16 cellular contexts compared by ENCODE assay signal in the genomic region with DNA sequence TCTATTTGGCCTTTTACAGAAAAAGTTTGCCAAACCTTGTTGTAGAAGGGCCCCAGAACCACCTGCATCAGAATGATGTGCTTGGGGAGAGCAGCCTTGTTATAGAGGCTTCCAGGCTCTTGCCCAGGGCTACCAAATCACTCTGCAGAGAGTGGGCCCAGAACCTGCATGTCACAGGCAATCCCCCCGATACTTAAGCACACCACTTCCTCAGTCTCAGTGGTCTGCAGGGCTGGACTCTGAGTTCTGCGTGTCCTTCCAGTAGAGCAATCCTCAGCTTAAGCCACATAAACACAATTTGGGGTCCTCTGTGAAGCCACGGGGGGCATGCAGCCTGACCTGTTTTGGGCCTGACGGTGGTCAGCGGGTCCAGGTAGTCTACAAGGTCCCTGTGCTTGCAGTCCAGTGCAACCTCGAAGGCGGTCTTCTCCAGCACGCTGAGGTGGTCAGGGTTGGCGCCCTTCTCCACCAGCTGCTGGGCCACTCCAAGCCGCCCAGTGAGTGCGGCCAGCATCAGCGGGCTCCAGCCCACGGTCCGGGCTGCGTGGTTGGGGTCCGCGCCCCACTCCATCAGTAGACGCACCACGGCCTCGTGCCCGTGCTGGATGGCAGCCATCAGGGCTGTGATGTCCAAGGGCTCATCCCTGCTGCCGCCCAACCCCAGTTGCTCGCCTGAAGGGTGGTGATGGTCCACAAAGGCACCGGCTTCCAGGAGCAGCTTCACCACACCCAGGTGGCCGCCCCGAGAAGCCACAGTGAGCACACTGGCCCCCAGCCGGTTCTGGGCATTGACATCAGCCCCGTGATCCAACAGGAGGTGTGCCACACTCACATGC. TPM values are rescaled to one million over a fixed set of nuclear protein-coding genes. Genes with fewer than 3 reads are reported as not detected.
A peak's percentile ranks its signal among the peaks of the same experiment; 100 is the strongest.
DNase-seq lines count a peak whose midpoint lies in the region; ATAC-seq, FAIRE-seq and TF ChIP-seq lines count a peak whose summit lies in the region.
"Had no signal": no experiment of that assay in that cellular context is flagged by ENCODE, and none has a peak within 500 bp of the region (broad histone marks: within the 10 kb centered on the region; RNA-seq: fewer than 3 reads in every experiment).

No MANE protein-coding gene starts in this region.

- peak overlapping the region; percentile 3 for H2AK5ac ChIP-seq in neuronal stem cell (ENCODE audit: low read depth, low read length)

- FAIRE-seq in K562 (lab: Jason Lieb, UNC) (no peak), urothelium cell line (lab: Jason Lieb, UNC) (peak; percentile 23)
- FAIRE-seq: GM18507 had no signal

- CTCF ChIA-PET in K562 (lab: Yijun Ruan, JAX; ENCODE audit: low intra/inter-chr PET ratio): no interaction called here

- peak overlapping the region; percentile 50 for H3K18ac ChIP-seq in neuronal stem cell (ENCODE audit: low read length)

- peak; percentile 80 for TF ChIP-seq POLR2A in K562 (conservative IDR thresholded peaks at IDR 0.05)

- no peak overlapping the region for H3K4ac ChIP-seq in neuronal stem cell (ENCODE audit: low read length)

- no TSS peak for BruUV-seq in K562 (replicated peaks; lab: Mats Ljungman, UMichigan)

- peaks cover 83% of the 10 kb centered on the region for H3K36me3 ChIP-seq in K562 (ENCODE audit: control insufficient read depth, insufficient read depth, low read length)
- H3K36me3 ChIP-seq in neuronal stem cell (replicated peaks in 1 of 2; ENCODE audit: control insufficient read depth in 2 of 2, insufficient read depth in 2 of 2, low read length in 2 of 2): peaks cover 15 to 43% of the 10 kb centered on the region in 2 donors

- intact Hi-C loops in K562 (cut with micrococcal nuclease): loop anchor here (2.0 kb wide), 1 partner anchor 209 kb away; no protein-coding TSS in a partner anchor

- no peak for ATAC-seq in K562
- no peak for ATAC-seq in HG03108 (IDR thresholded peaks at IDR 0.05; ENCODE audit: unreplicated experiment)
- ATAC-seq in HG03565 (IDR thresholded peaks at IDR 0.05; ENCODE audit: unreplicated experiment): no peak

- no peak overlapping the region for H2BK12ac ChIP-seq in neuronal stem cell (ENCODE audit: low read length)

- no peak overlapping the region for H3K27ac ChIP-seq in K562 (ENCODE audit: extremely low read depth, low read depth, low read length)
- H3K27ac ChIP-seq in neuronal stem cell (replicated peaks; ENCODE audit: low read length): no peak overlapping the region
- H3K27ac ChIP-seq: BLaER1 had no signal

- POLR2A ChIA-PET in K562 (lab: Yijun Ruan, JAX): interaction anchor here (0.8 kb wide), 1 partner anchor 19 kb away, joined by 4 read pairs; no protein-coding TSS in a partner anchor

- H4K91ac ChIP-seq in neuronal stem cell (ENCODE audit: low read depth, low read length, poor library complexity): no peak overlapping the region

- peaks cover 17% of the 10 kb centered on the region for H3K9me1 ChIP-seq in K562 (ENCODE audit: control insufficient read depth, insufficient read depth, low read length)

- no peak overlapping the region for H3K14ac ChIP-seq in neuronal stem cell (ENCODE audit: low read length)

- H2AFZ ChIP-seq in K562 (ENCODE audit: low read depth, low read length): no peak overlapping the region
- H2AFZ ChIP-seq in neuronal stem cell (ENCODE audit: low read length): no peak overlapping the region
- H2AFZ ChIP-seq: GM23248 had no signal

- 97% methylated on average over 23 of the region's 28 CpGs for WGBS in K562 (ENCODE audit: insufficient coverage, low coverage, missing lambda C conversion rate)
- no CpG with 5 or more reads among the region's 28 CpGs for WGBS in neuronal stem cell (ENCODE audit: extremely low coverage in 2 of 2, insufficient read length in 2 of 2, insufficient replicate concordance in 1 of 2), 2 donors

- H2BK15ac ChIP-seq in neuronal stem cell (ENCODE audit: low read length): peak overlapping the region; percentile 5

- H2BK120ac ChIP-seq in neuronal stem cell (ENCODE audit: low read depth, low read length): no peak overlapping the region

- peaks cover 25% of the 10 kb centered on the region for H4K20me1 ChIP-seq in K562 (replicated peaks; ENCODE audit: control insufficient read depth, insufficient read depth, low read length)

- H3K4me2 ChIP-seq in K562 (ENCODE audit: insufficient read depth, low read length): no peak overlapping the region
- H3K4me2 ChIP-seq in neuronal stem cell (ENCODE audit: insufficient read depth, low read length, poor library complexity, severe bottlenecking): no peak overlapping the region
- H3K4me2 ChIP-seq: BLaER1 had no signal

- no peaks in the 10 kb centered on the region for H3K27me3 ChIP-seq in K562 (ENCODE audit: control insufficient read depth in 2 of 2, insufficient read depth in 2 of 2, low read length in 2 of 2)
- no peaks in the 10 kb centered on the region for H3K27me3 ChIP-seq in neuronal stem cell (ENCODE audit: control insufficient read depth in 3 of 3, insufficient read depth in 3 of 3, low read depth in 1 of 3, low read length in 3 of 3)
- H3K27me3 ChIP-seq: BLaER1 had no signal

- H3K9ac ChIP-seq in K562 (ENCODE audit: insufficient read depth in 1 of 2, low read depth in 2 of 2, low read length in 2 of 2) (peak overlapping the region in 1 of 2 experiments; percentile 40; a peak in 1 of 4 replicates), neuronal stem cell (ENCODE audit: low read depth, low read length, poor library complexity) (peak overlapping the region; percentile 68)
- H3K9ac ChIP-seq: BLaER1 had no signal

- peak overlapping the region; percentile 66 for H3K23ac ChIP-seq in neuronal stem cell (ENCODE audit: low read depth, low read length, poor library complexity)

- no peak overlapping the region for H4K8ac ChIP-seq in neuronal stem cell (ENCODE audit: low read depth, low read length)

- H2BK5ac ChIP-seq in neuronal stem cell (ENCODE audit: low read length): no peak overlapping the region

- TF ChIP-seq RAD21 in K562 (CRISPR knock-in tag; conservative IDR thresholded peaks at IDR 0.05 in 1 of 2, IDR thresholded peaks at IDR 0.05 in 1 of 2): no peak

- H3K79me1 ChIP-seq in neuronal stem cell (ENCODE audit: low read depth, low read length): peaks cover 4% of the 10 kb centered on the region

- H3K9me3 ChIP-seq in K562 (replicated peaks; ENCODE audit: control insufficient read depth, insufficient read depth, low read depth, low read length) (no peaks in the 10 kb centered on the region), neuronal stem cell (replicated peaks in 1 of 2; ENCODE audit: control insufficient read depth in 2 of 2, insufficient read depth in 1 of 2, low read depth in 1 of 2, low read length in 2 of 2) (no peaks in the 10 kb centered on the region)
- H3K9me3 ChIP-seq: BLaER1, Caco-2 had no signal

- H3K79me2 ChIP-seq in K562 (ENCODE audit: control insufficient read depth, insufficient read depth, low read length): peaks cover 55% of the 10 kb centered on the region

- H3K4me1 ChIP-seq in K562 (replicated peaks in 1 of 2; ENCODE audit: control insufficient read depth in 2 of 2, insufficient read depth in 2 of 2, low read length in 2 of 2) (peaks cover 30 to 31% of the 10 kb centered on the region in 2 experiments; a peak in 4 of 5 replicates), neuronal stem cell (ENCODE audit: control insufficient read depth in 2 of 2, insufficient read depth in 1 of 2, low read depth in 1 of 2, low read length in 2 of 2) (peaks cover 7 to 14% of the 10 kb centered on the region in 2 donors)

- no peak overlapping the region for H3K4me3 ChIP-seq in K562
- H3K4me3 ChIP-seq in neuronal stem cell (ENCODE audit: low read length in 2 of 2): no peak overlapping the region
- H3K4me3 ChIP-seq: BLaER1, GM23248 had no signal

- in situ Hi-C loops in K562 (cut with MboI): loop anchor here (25.0 kb wide), 1 partner anchor 878 kb away; a partner anchor contains a TSS

- no peak for TF ChIP-seq EP300 in K562 (IDR thresholded peaks at IDR 0.05; ENCODE audit: low read length)

- DNase-seq in activated CD8-positive, alpha-beta memory T cell treated with anti-CD3 and anti-CD28 coated beads, Interleukin-2, amount 50 U/mL, for 48 hours: peak; percentile 46
- DNase-seq in activated CD8-positive, alpha-beta memory T cell treated with anti-CD3 and anti-CD28 coated beads for 24 hours: no peak
- no peak for DNase-seq in K562 (ENCODE audit: extremely low read depth in 1 of 4, low spot score in 3 of 4)
- no peak for DNase-seq in neuronal stem cell (ENCODE audit: low spot score)
- no peak for DNase-seq in urothelium cell line (ENCODE audit: low spot score)
- DNase-seq in T-helper 9 cell: no peak
- DNase-seq: 8988T; AML-193; Caco-2; CD8-positive, alpha-beta memory T cell; H9 had no signal

- no peak for TF ChIP-seq CTCF in K562 (IDR thresholded peaks at IDR 0.05 in 2 of 3, conservative IDR thresholded peaks at IDR 0.05 in 1 of 3; ENCODE audit: insufficient read depth in 2 of 3, low read depth in 1 of 3, low read length in 3 of 3)

RNA-seq across cellular contexts. Expression of a gene that starts 6.4 kb away (rescaled TPM):
- 68.9 and 115 TPM in 2 replicates for total RNA-seq in K562 (2011; cell fraction: chromatin; rRNA removed; ENCODE audit: low replicate concordance)
- total RNA-seq in K562 (2011; cell fraction: nucleolus; rRNA removed): 69.9 and 73.9 TPM in 2 replicates
- 65.8 and 76.9 TPM in 2 replicates for total RNA-seq in K562 (2011; cell fraction: nucleoplasm; rRNA removed)
- total RNA-seq in K562 (2014; rRNA removed): 46.3 and 64.7 TPM in 2 replicates
- 25.4 and 28.5 TPM in 2 replicates for total RNA-seq in K562 (2014; rRNA removed; fragmentation: Illumina TruSeq; extraction: Trizol)
- 30.1 and 31.9 TPM in 2 replicates for total RNA-seq in K562 (2015; rRNA removed; fragmentation: Illumina TruSeq; extraction: Trizol)
- 72.2 and 74.5 TPM in 2 replicates for total RNA-seq in K562 (2021)
- polyA plus RNA-seq in K562 (2011; rRNA removed): 46.5 and 50.7 TPM in 2 replicates
- 43.5 and 86.7 TPM in 2 replicates for polyA plus RNA-seq in K562 (2011; cell fraction: cytosol; rRNA removed)
- 120 and 181 TPM in 2 replicates for polyA plus RNA-seq in K562 (2011; cell fraction: nucleus; rRNA removed)
- 43.7 and 44.2 TPM in 2 replicates for polyA plus RNA-seq in K562 (2012)
- polyA plus RNA-seq in K562 (2014; fragmentation: Illumina TruSeq; extraction: Trizol): 36.9 and 41.8 TPM in 2 replicates
- 10 to 100 TPM in 1 of 2 experiments, 1 to 10 TPM in 1; 9.9 to 11.8 TPM for polyA plus RNA-seq in K562 (2014; fragmentation: Nextera tagmentation; extraction: Ambion mirVana)
- 68.8 and 74.3 TPM in 2 replicates for polyA plus RNA-seq in K562 (2014; rRNA removed)
- 27.0 and 35.5 TPM in 2 replicates for polyA minus RNA-seq in K562 (2011; rRNA and poly(A)+ RNA removed)
- 29.9 and 31.2 TPM in 2 replicates for polyA minus RNA-seq in K562 (2011; cell fraction: cytosol; rRNA and poly(A)+ RNA removed)
- polyA minus RNA-seq in K562 (2011; cell fraction: nucleus; rRNA and poly(A)+ RNA removed): 31.0 and 35.3 TPM in 2 replicates
- polyA plus RNA-seq in neuronal stem cell (2013, experiment 1 of 2): 31.8 TPM
- polyA plus RNA-seq in neuronal stem cell (2013, experiment 2 of 2): 30.2 TPM

RNA-seq across cellular contexts. Expression of a gene that starts 17.5 kb away (rescaled TPM):
- total RNA-seq in K562 (2011; cell fraction: chromatin; rRNA removed; ENCODE audit: low replicate concordance): 99.2 and 173 TPM in 2 replicates
- 75.7 and 81.2 TPM in 2 replicates for total RNA-seq in K562 (2011; cell fraction: nucleolus; rRNA removed)
- 101 and 122 TPM in 2 replicates for total RNA-seq in K562 (2011; cell fraction: nucleoplasm; rRNA removed)
- 36.3 and 39.1 TPM in 2 replicates for total RNA-seq in K562 (2014; rRNA removed)
- total RNA-seq in K562 (2014; rRNA removed; fragmentation: Illumina TruSeq; extraction: Trizol): 44.2 and 51.1 TPM in 2 replicates
- 43.6 and 46.8 TPM in 2 replicates for total RNA-seq in K562 (2015; rRNA removed; fragmentation: Illumina TruSeq; extraction: Trizol)
- total RNA-seq in K562 (2021): 38.1 and 39.3 TPM in 2 replicates
- polyA plus RNA-seq in K562 (2011; rRNA removed): 82.9 and 86.6 TPM in 2 replicates
- polyA plus RNA-seq in K562 (2011; cell fraction: cytosol; rRNA removed): 28.4 and 41.1 TPM in 2 replicates
- 163 and 207 TPM in 2 replicates for polyA plus RNA-seq in K562 (2011; cell fraction: nucleus; rRNA removed)
- polyA plus RNA-seq in K562 (2012): 37.8 and 58.5 TPM in 2 replicates
- polyA plus RNA-seq in K562 (2014; fragmentation: Illumina TruSeq; extraction: Trizol): 42.4 and 45.3 TPM in 2 replicates
- polyA plus RNA-seq in K562 (2014; fragmentation: Nextera tagmentation; extraction: Ambion mirVana): 10 to 100 TPM; 29.7 to 33.7 TPM
- 45.6 and 49.4 TPM in 2 replicates for polyA plus RNA-seq in K562 (2014; rRNA removed)
- polyA minus RNA-seq in K562 (2011; rRNA and poly(A)+ RNA removed): 35.3 and 36.9 TPM in 2 replicates
- polyA minus RNA-seq in K562 (2011; cell fraction: cytosol; rRNA and poly(A)+ RNA removed): 12.0 and 15.8 TPM in 2 replicates
- 32.7 and 49.1 TPM in 2 replicates for polyA minus RNA-seq in K562 (2011; cell fraction: nucleus; rRNA and poly(A)+ RNA removed)
- 18.8 TPM for polyA plus RNA-seq in neuronal stem cell (2013, experiment 1 of 2)
- polyA plus RNA-seq in neuronal stem cell (2013, experiment 2 of 2): 18.5 TPM
